In the genomic region with DNA sequence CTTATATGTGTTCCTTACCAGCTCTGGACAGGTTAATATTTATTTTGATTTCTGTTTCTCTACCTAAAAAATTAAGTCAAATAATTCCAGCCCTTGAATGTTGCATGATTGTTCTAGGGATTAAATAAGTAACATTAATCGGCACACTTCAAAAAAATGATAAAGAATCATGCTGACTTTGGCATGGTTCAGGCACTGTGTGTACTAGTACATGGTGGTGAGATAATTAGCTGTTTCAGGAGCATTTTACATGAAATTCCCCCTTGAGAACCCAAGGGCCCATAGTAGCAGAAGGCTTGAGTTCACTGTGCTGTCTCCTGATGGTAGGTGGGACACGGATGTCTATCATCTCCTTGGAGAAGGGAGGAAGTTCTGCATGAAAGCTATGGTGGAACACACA, we compare ENCODE assay signal across 1 cellular context. TPM values are rescaled to one million over a fixed set of nuclear protein-coding genes. Genes with fewer than 3 reads are reported as not detected.
"Had no signal": no experiment of that assay in that cellular context is flagged by ENCODE, and none has a peak within 500 bp of the region (broad histone marks: within the 10 kb centered on the region; RNA-seq: fewer than 3 reads in every experiment).

No MANE protein-coding gene starts in this region.

RNA-seq across cellular contexts. Expression of a gene that starts 44.8 kb away (rescaled TPM):
- total RNA-seq: gastrocnemius medialis had no signal
